In the genomic region with DNA sequence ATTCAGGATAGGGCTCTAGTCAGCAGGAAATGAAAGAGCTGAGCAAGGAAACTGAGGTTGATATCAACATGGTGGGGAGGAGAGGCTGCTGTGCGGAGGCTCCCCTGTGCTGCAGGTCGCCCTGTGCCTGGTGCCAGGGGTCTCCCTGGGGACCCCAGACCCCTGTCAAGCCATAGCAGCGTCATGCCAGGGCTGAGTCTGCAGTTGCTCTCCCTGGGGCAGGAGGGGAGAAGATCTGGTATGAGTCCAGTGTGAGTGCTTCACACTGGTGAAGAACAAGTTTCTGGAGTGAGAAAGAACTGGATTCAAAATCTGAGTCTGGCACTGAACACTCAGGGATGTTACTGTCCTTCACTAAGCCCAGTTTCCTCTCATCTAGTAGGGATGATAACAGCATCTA, we compare ENCODE assay signal across 6 cellular contexts.
A peak's percentile ranks its signal among the peaks of the same experiment; 100 is the strongest.
DNase-seq lines count a peak whose midpoint lies in the region; ATAC-seq, FAIRE-seq and TF ChIP-seq lines count a peak whose summit lies in the region.
"Not testable (repeated sequence)": the region's sequence is repeated elsewhere in the genome, so short reads cannot be mapped to it uniquely, and the experiment has no call there.

No MANE protein-coding gene starts in this region.

- H4K20me1 ChIP-seq in H1 (replicated peaks in 1 of 2; ENCODE audit: control insufficient read depth in 1 of 2, insufficient read depth in 2 of 2, low read length in 2 of 2) = not testable (repeated sequence)

- TF ChIP-seq CTCF in bronchial epithelial cell (IDR thresholded peaks at IDR 0.05; ENCODE audit: insufficient read depth, low read length, severe bottlenecking); H1 (IDR thresholded peaks at IDR 0.05; ENCODE audit: control extremely low read depth in 1 of 3, insufficient read depth in 1 of 3, low read depth in 1 of 3, low read length in 3 of 3); neural crest cell (conservative IDR thresholded peaks at IDR 0.05): not testable (repeated sequence)

- H3K79me1 ChIP-seq in H1 (ENCODE audit: low read depth, low read length) = not testable (repeated sequence)

- TF ChIP-seq EP300 in H1 (IDR thresholded peaks at IDR 0.05; ENCODE audit: borderline replicate concordance in 1 of 2, low read depth in 2 of 2, low read length in 2 of 2) = not testable (repeated sequence)

- H3K56ac ChIP-seq in H1 (replicated peaks; ENCODE audit: insufficient read length, low read depth, low read length) = not testable (repeated sequence)

- H3K23me2 ChIP-seq in H1 (ENCODE audit: low read depth, low read length) = not testable (repeated sequence)

- TF ChIP-seq POLR2A in H1 (IDR thresholded peaks at IDR 0.05; ENCODE audit: control extremely low read depth in 1 of 2, low read depth in 2 of 2, low read length in 2 of 2) = not testable (repeated sequence)

- CTCF ChIA-PET in H1 (lab: Charles Lee; ENCODE audit: partially characterized antibody) = interaction anchor here (1.5 kb wide), 1 partner anchor 22 kb away, joined by 4 read pairs; no protein-coding TSS in a partner anchor

- H3K36me3 Mint-ChIP-seq in neural crest cell (ENCODE audit: low read depth); stimulated activated memory B cell treated with anti-CD40 and anti-IgM and Interleukin-4, amounts not matched to agents 10 μg/mL and 1 μg/mL and 100 μg/mL, for 72 hours: not testable (repeated sequence)

- not testable (repeated sequence) for H3K27me3 Mint-ChIP-seq in neural crest cell (ENCODE audit: low read depth); stimulated activated memory B cell treated with anti-CD40 and anti-IgM and Interleukin-4, amounts not matched to agents 10 μg/mL and 1 μg/mL and 100 μg/mL, for 72 hours

- H3K4me2 ChIP-seq in H1 (ENCODE audit: insufficient read depth in 1 of 2, low read depth in 2 of 2, low read length in 2 of 2) = not testable (repeated sequence)

- not testable (repeated sequence) for H3K18ac ChIP-seq in H1 (ENCODE audit: extremely low read depth, low read length)

- H2AK5ac ChIP-seq in H1 (ENCODE audit: low read depth, low read length) = 0 out of 2 replicates have a peak overlapping the region, but pooled peaks have one; percentile 15

- not testable (repeated sequence) for H2BK15ac ChIP-seq in H1 (ENCODE audit: low read length)

- H3K27ac Mint-ChIP-seq in neural crest cell (ENCODE audit: unreplicated experiment) = peak overlapping the region; percentile 43
- not testable (repeated sequence) for H3K27ac Mint-ChIP-seq in stimulated activated memory B cell treated with anti-CD40 and anti-IgM and Interleukin-4, amounts not matched to agents 10 μg/mL and 1 μg/mL and 100 μg/mL, for 72 hours

- not testable (repeated sequence) for TF ChIP-seq RAD21 in H1 (IDR thresholded peaks at IDR 0.05 in 1 of 2, conservative IDR thresholded peaks at IDR 0.05 in 1 of 2; ENCODE audit: low read depth in 2 of 2, low read length in 2 of 2)

- H3K4me3 Mint-ChIP-seq in neural crest cell; stimulated activated memory B cell treated with anti-CD40 and anti-IgM and Interleukin-4, amounts not matched to agents 10 μg/mL and 1 μg/mL and 100 μg/mL, for 72 hours: not testable (repeated sequence)

- FAIRE-seq in bronchial epithelial cell (lab: Jason Lieb, UNC) (peak; percentile 66), urothelium cell line (lab: Jason Lieb, UNC) (peak; percentile 78)
- FAIRE-seq in H1 (lab: Jason Lieb, UNC) = not testable (repeated sequence)

- H3K9ac ChIP-seq in H1 (replicated peaks in 1 of 4; ENCODE audit: extremely low read depth in 1 of 4, low read depth in 3 of 4, low read length in 3 of 4) = not testable (repeated sequence)

- H3K27me3 ChIP-seq in bronchial epithelial cell (ENCODE audit: control insufficient read depth, insufficient read depth, low read length); H1 (replicated peaks in 1 of 4; ENCODE audit: control insufficient read depth in 3 of 4, extremely low read depth in 1 of 4, insufficient read depth in 3 of 4, low read length in 3 of 4); aorta (ENCODE audit: control insufficient read depth in 1 of 2, insufficient read depth in 2 of 2, low read length in 1 of 2): not testable (repeated sequence)

- not testable (repeated sequence) for H3K4ac ChIP-seq in H1 (replicated peaks; ENCODE audit: insufficient read length, low read depth, low read length)

- WGBS in H1 (ENCODE audit: extremely low coverage in 1 of 2, insufficient coverage in 1 of 2, insufficient read length in 1 of 2, insufficient replicate concordance in 2 of 2, low coverage in 1 of 2, low lambda C conversion rate in 2 of 2, missing lambda C conversion rate in 1 of 2), 2 experiments = 87% methylated on average over 3 of the region's 3 CpGs; no CpG with 5 or more reads in 1 of the 2 experiments
- WGBS in aorta, 2 donors = 76 to 78% methylated on average over 3 of the region's 3 CpGs

- POLR2A ChIA-PET in H1 (lab: Charles Lee; ENCODE audit: partially characterized antibody) = not testable (repeated sequence)

- DNase-seq in bronchial epithelial cell (ENCODE audit: low read depth); H1 (ENCODE audit: low read depth in 1 of 2, low spot score in 2 of 2); neural crest cell (ENCODE audit: low read depth, low spot score); urothelium cell line (ENCODE audit: low spot score); aorta: not testable (repeated sequence)

- not testable (repeated sequence) for H3K9me3 Mint-ChIP-seq in neural crest cell
- peaks cover 14% of the 10 kb centered on the region for H3K9me3 Mint-ChIP-seq in stimulated activated memory B cell treated with anti-CD40 and anti-IgM and Interleukin-4, amounts not matched to agents 10 μg/mL and 1 μg/mL and 100 μg/mL, for 72 hours

- H2BK20ac ChIP-seq in H1 (ENCODE audit: low read length) = not testable (repeated sequence)

- H3K4me1 Mint-ChIP-seq in neural crest cell = peaks cover 13% of the 10 kb centered on the region
- not testable (repeated sequence) for H3K4me1 Mint-ChIP-seq in stimulated activated memory B cell treated with anti-CD40 and anti-IgM and Interleukin-4, amounts not matched to agents 10 μg/mL and 1 μg/mL and 100 μg/mL, for 72 hours

- intact Hi-C loops in aorta (cut with DNase I) = not testable (repeated sequence)

- H3K9me3 ChIP-seq in H1 (ENCODE audit: insufficient read depth in 2 of 2, low read depth in 1 of 2, low read length in 1 of 2) = peaks cover 12 to 15% of the 10 kb centered on the region in 2 experiments
- not testable (repeated sequence) for H3K9me3 ChIP-seq in aorta (ENCODE audit: control insufficient read depth, low read length)

- not testable (repeated sequence) for H2BK12ac ChIP-seq in H1 (ENCODE audit: low read depth, low read length)

- peak overlapping the region; percentile 83; the same call in 1 of the 2 replicates for H2BK5ac ChIP-seq in H1 (ENCODE audit: low read depth, low read length)

- H2AFZ ChIP-seq in H1 (ENCODE audit: low read length) = not testable (repeated sequence)

- H3K4me3 ChIP-seq in bronchial epithelial cell (ENCODE audit: low read depth, low read length); H1 (ENCODE audit: extremely low read depth in 1 of 4, insufficient read depth in 2 of 4, low read depth in 3 of 4, low read length in 4 of 4); aorta (ENCODE audit: low read length in 2 of 2): not testable (repeated sequence)

- not testable (repeated sequence) for H3K36me3 ChIP-seq in bronchial epithelial cell (ENCODE audit: control insufficient read depth, insufficient read depth, low read length); H1 (ENCODE audit: control insufficient read depth in 2 of 4, insufficient read depth in 4 of 4, low read length in 3 of 4); aorta (ENCODE audit: control insufficient read depth in 1 of 2, insufficient read depth in 2 of 2, low read length in 1 of 2)

- not testable (repeated sequence) for H4K91ac ChIP-seq in H1 (replicated peaks; ENCODE audit: insufficient read length, low read length)

- not testable (repeated sequence) for H4K8ac ChIP-seq in H1 (ENCODE audit: extremely low read depth, insufficient read depth, low read length)

- H3K27ac ChIP-seq in H1 (ENCODE audit: low read depth, low read length); aorta (ENCODE audit: low read depth in 1 of 2, low read length in 2 of 2): not testable (repeated sequence)

- not testable (repeated sequence) for H2BK120ac ChIP-seq in H1 (replicated peaks; ENCODE audit: low read depth, low read length)

- H3K79me2 ChIP-seq in H1 (ENCODE audit: control insufficient read depth in 1 of 2, insufficient read depth in 2 of 2, low read length in 2 of 2) = not testable (repeated sequence)

- not testable (repeated sequence) for H3K4me1 ChIP-seq in H1 (replicated peaks in 1 of 4; ENCODE audit: control insufficient read depth in 3 of 4, insufficient read depth in 4 of 4, low read length in 3 of 4); aorta (ENCODE audit: control insufficient read depth in 1 of 2, insufficient read depth in 2 of 2, low read length in 2 of 2)

- not testable (repeated sequence) for H3K23ac ChIP-seq in H1 (ENCODE audit: insufficient read length)

- peak; percentile 28 for ATAC-seq in stimulated activated memory B cell treated with anti-CD40 and anti-IgM and Interleukin-4, amounts not matched to agents 10 μg/mL and 1 μg/mL and 100 μg/mL, for 72 hours
- peak; percentile 12 for ATAC-seq in aorta (ENCODE audit: low FRiP score)

- not testable (repeated sequence) for H4K5ac ChIP-seq in H1 (ENCODE audit: insufficient read length, low read depth, low read length)

- not testable (repeated sequence) for H3K14ac ChIP-seq in H1 (ENCODE audit: insufficient read length)
